ENCODE assay signal across 7 cellular contexts in the genomic region with DNA sequence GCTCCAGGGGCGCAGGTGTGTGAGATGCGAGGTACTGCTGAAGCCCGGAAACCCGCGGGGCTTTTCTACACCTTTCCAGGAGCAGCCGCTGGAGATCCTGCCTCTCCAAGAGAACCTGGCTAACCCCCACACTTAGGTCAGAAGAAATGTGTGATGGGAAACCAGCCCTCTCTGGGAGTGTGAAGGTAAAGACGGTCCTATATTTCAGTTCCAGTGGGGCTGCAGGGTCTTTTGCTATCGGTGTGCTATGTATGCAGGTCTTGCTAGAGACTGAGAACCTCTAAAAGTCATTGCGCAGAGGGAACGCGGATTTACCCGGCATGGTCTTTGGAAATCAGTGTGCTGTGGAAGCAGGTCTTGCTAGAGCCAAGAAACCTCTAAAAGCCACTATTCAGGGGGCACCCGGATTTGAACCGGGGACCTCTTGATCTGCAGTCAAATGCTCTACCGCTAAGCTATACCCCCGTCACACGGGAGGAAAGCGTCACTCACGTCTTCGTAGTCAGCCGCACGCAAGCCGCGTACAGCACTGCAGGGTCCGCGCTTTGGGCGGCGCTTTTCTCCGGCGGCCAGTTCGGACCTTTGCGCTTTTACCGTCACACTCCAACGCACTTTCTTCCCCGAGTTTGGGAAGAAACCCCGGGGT. TPM values are rescaled to one million over a fixed set of nuclear protein-coding genes. Genes with fewer than 3 reads are reported as not detected.
A peak's percentile ranks its signal among the peaks of the same experiment; 100 is the strongest.
DNase-seq lines count a peak whose midpoint lies in the region; ATAC-seq and TF ChIP-seq lines count a peak whose summit lies in the region.

No MANE protein-coding gene starts in this region.

- intact Hi-C loops in spleen (cut with DNase I; ENCODE audit: low total_unique reads) = no loop called here

- WGBS in spleen, 5 donors = 6 to 16% (median 13%) methylated on average over 36 of the region's 36 CpGs

- no peaks in the 10 kb centered on the region for H3K9me2 ChIP-seq in Karpas-422 (replicated peaks; ENCODE audit: insufficient read depth, low read length)

- H3K27ac ChIP-seq in brain microvascular endothelial cell = no peak overlapping the region
- peak overlapping the region in 6 of 8 donors; percentile 51 to 71 (median 64) for H3K27ac ChIP-seq in spleen
- no peak overlapping the region for H3K27ac ChIP-seq in Karpas-422 (ENCODE audit: low read length)

- H3K9me3 ChIP-seq in NT2/D1 (ENCODE audit: insufficient read depth, low read length) (no peaks in the 10 kb centered on the region), spleen (no peaks in the 10 kb centered on the region), Karpas-422 (ENCODE audit: low read length) (no peaks in the 10 kb centered on the region)

- no peak for TF ChIP-seq POLR2A in spleen (IDR thresholded peaks at IDR 0.05)

- H3K4me1 ChIP-seq in NT2/D1 (ENCODE audit: insufficient read depth, insufficient read length) (peaks cover 2% of the 10 kb centered on the region), spleen (peaks cover 0 to 7% (median 0%) of the 10 kb centered on the region in 6 donors), Karpas-422 (ENCODE audit: low read length) (no peaks in the 10 kb centered on the region)

- H3K9ac ChIP-seq in NT2/D1 (ENCODE audit: insufficient read length, low read depth) (no peak overlapping the region), Karpas-422 (ENCODE audit: low read length) (no peak overlapping the region)

- DNase-seq in NT2/D1 (ENCODE audit: low read depth, low spot score) (peak; percentile 89), brain microvascular endothelial cell (peak; percentile 92), iPS-NIHi11 (ENCODE audit: low spot score) (peak; percentile 71), spleen (peak; percentile 93), NCI-H187 (lab: John Stamatoyannopoulos, UW) (no peak), Karpas-422 (no peak)

- H3K36me3 ChIP-seq in NT2/D1 (ENCODE audit: insufficient read depth, insufficient read length, low read length) = no peaks in the 10 kb centered on the region
- H3K36me3 ChIP-seq in brain microvascular endothelial cell (replicated peaks) = no peaks in the 10 kb centered on the region
- H3K36me3 ChIP-seq in spleen = no peaks in the 10 kb centered on the region
- no peaks in the 10 kb centered on the region for H3K36me3 ChIP-seq in Karpas-422 (ENCODE audit: insufficient read depth, low read length)

- H4K20me1 ChIP-seq in Karpas-422 (ENCODE audit: insufficient read depth, low read depth, low read length) = no peaks in the 10 kb centered on the region

- H3K79me2 ChIP-seq in Karpas-422 (ENCODE audit: low read length) = no peaks in the 10 kb centered on the region

- in situ Hi-C loops in brain microvascular endothelial cell (cut with HindIII; ENCODE audit: low pct_ligation_motif_present, low sequenced_read_pairs) = no loop called here

- H3K27me3 ChIP-seq in NT2/D1 (ENCODE audit: insufficient read depth, insufficient read length) (no peaks in the 10 kb centered on the region), brain microvascular endothelial cell (replicated peaks) (no peaks in the 10 kb centered on the region), spleen (replicated peaks in 1 of 7) (peaks cover 0 to 22% (median 0%) of the 10 kb centered on the region in 7 donors), Karpas-422 (ENCODE audit: low read length) (no peaks in the 10 kb centered on the region)

- H2AFZ ChIP-seq in Karpas-422 (ENCODE audit: low read length) = no peak overlapping the region

- no peak for ATAC-seq in GM18870 (IDR thresholded peaks at IDR 0.05; ENCODE audit: unreplicated experiment)

- TF ChIP-seq CTCF in brain microvascular endothelial cell (IDR thresholded peaks at IDR 0.05; ENCODE audit: low read depth, low read length, missing control alignments) = no peak
- TF ChIP-seq CTCF in spleen (IDR thresholded peaks at IDR 0.05 in 8 of 11, conservative IDR thresholded peaks at IDR 0.05 in 3 of 11) = no peak

- H3K4me2 ChIP-seq in Karpas-422 (ENCODE audit: low read depth, low read length, poor library complexity, severe bottlenecking) = no peak overlapping the region

- H3K4me3 ChIP-seq in NT2/D1 (ENCODE audit: insufficient read length, low read depth) = peak overlapping the region; percentile 41
- peak overlapping the region; percentile 52 for H3K4me3 ChIP-seq in brain microvascular endothelial cell (ENCODE audit: low read depth, low read length)
- peak overlapping the region in 7 of 8 donors; percentile 9 to 63 (median 26) for H3K4me3 ChIP-seq in spleen
- no peak overlapping the region for H3K4me3 ChIP-seq in Karpas-422 (ENCODE audit: low read length)

RNA-seq across cellular contexts. Expression of gene ZNF777, which starts 46.0 kb away (rescaled TPM):
- total RNA-seq in spleen = 10 to 100 TPM in 5 of 7 donors, 1 to 10 TPM in 2; 9.3 to 12.6 (median 10.5) TPM
- polyA plus RNA-seq in spleen = 1 to 10 TPM; 3.4 to 7.7 (median 4.3) TPM
- total RNA-seq in Karpas-422 (2014; rRNA removed; shearing (Covaris generic); ENCODE audit: low replicate concordance) = 5.7 and 12.6 TPM in 2 replicates

Comparison
In these comparisons a context has a peak if more than half of its experiments do, and no peak if none do; other contexts are left out.
1. DNase-seq: peak in NT2/D1 (single experiment), brain microvascular endothelial cell (single experiment), iPS-NIHi11 (single experiment) and spleen (single experiment); none in NCI-H187 (0 of 2) and Karpas-422 (single experiment).
2. H3K27ac ChIP-seq: peak in spleen (6 of 8); none in brain microvascular endothelial cell (single experiment) and Karpas-422 (single experiment).